In genomic region chr11:47394322-47395224, GRCh38 we compare ENCODE assay signal across 1 cellular context.
TF ChIP-seq lines count a peak whose summit lies in the region.

No MANE protein-coding gene starts in this region.

TF ChIP-seq in K562, 482 proteins besides CTCF, POLR2A, EP300 and RAD21 (continued from another document and continues in another):
- no peak for TF ChIP-seq CHD7 (IDR thresholded peaks at IDR 0.05; ENCODE audit: low read depth, low read length)
- TF ChIP-seq HCFC1 (IDR thresholded peaks at IDR 0.05; ENCODE audit: low read depth, low read length) = no peak; the same call in 1 of the 2 replicates
- no peak for TF ChIP-seq ZNF347 (CRISPR knock-in tag; IDR thresholded peaks at IDR 0.05; ENCODE audit: low read depth)
- TF ChIP-seq TFAP4 (CRISPR knock-in tag; IDR thresholded peaks at IDR 0.05; ENCODE audit: borderline replicate concordance) = peak; percentile 81; the same call in 1 of the 2 replicates
- peak in 1 of 2 experiments; percentile 47; a peak in 2 of 4 replicates for TF ChIP-seq ZNF639 (CRISPR knock-in tag; conservative IDR thresholded peaks at IDR 0.05 in 1 of 2, IDR thresholded peaks at IDR 0.05 in 1 of 2)
- peak; percentile 29 for TF ChIP-seq POLR2B (IDR thresholded peaks at IDR 0.05; ENCODE audit: low read depth, partially characterized antibody)
- TF ChIP-seq KHSRP (IDR thresholded peaks at IDR 0.05) = no peak
- no peak for TF ChIP-seq DNMT1 (IDR thresholded peaks at IDR 0.05)
- TF ChIP-seq TEAD2 (tag; IDR thresholded peaks at IDR 0.05) = no peak
- TF ChIP-seq STAT5A (IDR thresholded peaks at IDR 0.05; ENCODE audit: borderline replicate concordance, low read length) = no peak
- TF ChIP-seq POLR2AphosphoS5 (IDR thresholded peaks at IDR 0.05; ENCODE audit: control insufficient read depth, insufficient read depth, low read depth, low read length) = no peak
- TF ChIP-seq, protein P1, sequence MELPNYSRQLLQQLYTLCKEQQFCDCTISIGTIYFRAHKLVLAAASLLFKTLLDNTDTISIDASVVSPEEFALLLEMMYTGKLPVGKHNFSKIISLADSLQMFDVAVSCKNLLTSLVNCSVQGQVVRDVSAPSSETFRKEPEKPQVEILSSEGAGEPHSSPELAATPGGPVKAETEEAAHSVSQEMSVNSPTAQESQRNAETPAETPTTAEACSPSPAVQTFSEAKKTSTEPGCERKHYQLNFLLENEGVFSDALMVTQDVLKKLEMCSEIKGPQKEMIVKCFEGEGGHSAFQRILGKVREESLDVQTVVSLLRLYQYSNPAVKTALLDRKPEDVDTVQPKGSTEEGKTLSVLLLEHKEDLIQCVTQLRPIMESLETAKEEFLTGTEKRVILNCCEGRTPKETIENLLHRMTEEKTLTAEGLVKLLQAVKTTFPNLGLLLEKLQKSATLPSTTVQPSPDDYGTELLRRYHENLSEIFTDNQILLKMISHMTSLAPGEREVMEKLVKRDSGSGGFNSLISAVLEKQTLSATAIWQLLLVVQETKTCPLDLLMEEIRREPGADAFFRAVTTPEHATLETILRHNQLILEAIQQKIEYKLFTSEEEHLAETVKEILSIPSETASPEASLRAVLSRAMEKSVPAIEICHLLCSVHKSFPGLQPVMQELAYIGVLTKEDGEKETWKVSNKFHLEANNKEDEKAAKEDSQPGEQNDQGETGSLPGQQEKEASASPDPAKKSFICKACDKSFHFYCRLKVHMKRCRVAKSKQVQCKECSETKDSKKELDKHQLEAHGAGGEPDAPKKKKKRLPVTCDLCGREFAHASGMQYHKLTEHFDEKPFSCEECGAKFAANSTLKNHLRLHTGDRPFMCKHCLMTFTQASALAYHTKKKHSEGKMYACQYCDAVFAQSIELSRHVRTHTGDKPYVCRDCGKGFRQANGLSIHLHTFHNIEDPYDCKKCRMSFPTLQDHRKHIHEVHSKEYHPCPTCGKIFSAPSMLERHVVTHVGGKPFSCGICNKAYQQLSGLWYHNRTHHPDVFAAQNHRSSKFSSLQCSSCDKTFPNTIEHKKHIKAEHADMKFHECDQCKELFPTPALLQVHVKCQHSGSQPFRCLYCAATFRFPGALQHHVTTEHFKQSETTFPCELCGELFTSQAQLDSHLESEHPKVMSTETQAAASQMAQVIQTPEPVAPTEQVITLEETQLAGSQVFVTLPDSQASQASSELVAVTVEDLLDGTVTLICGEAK (IDR thresholded peaks at IDR 0.05) = peak; percentile 79
- TF ChIP-seq, protein P1 (CRISPR knock-in tag; IDR thresholded peaks at IDR 0.05) = no peak
- TF ChIP-seq MYC (IDR thresholded peaks at IDR 0.05; ENCODE audit: low read depth, low read length) = peak; percentile 78
- no peak for TF ChIP-seq MYC (CRISPR knock-in tag; IDR thresholded peaks at IDR 0.05; ENCODE audit: borderline replicate concordance, low read depth)
- TF ChIP-seq HSF4 (CRISPR knock-in tag; IDR thresholded peaks at IDR 0.05; ENCODE audit: borderline replicate concordance) = no peak
- no peak for TF ChIP-seq ATF7 (IDR thresholded peaks at IDR 0.05)
- TF ChIP-seq ARNT (IDR thresholded peaks at IDR 0.05) = no peak
- no peak for TF ChIP-seq RUNX1 (IDR thresholded peaks at IDR 0.05; ENCODE audit: low read depth)
- no peak for TF ChIP-seq ZNF253 (CRISPR knock-in tag; conservative IDR thresholded peaks at IDR 0.05)
- no peak for TF ChIP-seq GATA2 (CRISPR knock-in tag; IDR thresholded peaks at IDR 0.05)
- TF ChIP-seq HLTF (IDR thresholded peaks at IDR 0.05) = no peak
- no peak for TF ChIP-seq ZBTB8A (IDR thresholded peaks at IDR 0.05; ENCODE audit: partially characterized antibody)
- peak in 1 of 2 experiments; percentile 63; a peak in 3 of 4 replicates for TF ChIP-seq MAZ (CRISPR knock-in tag; conservative IDR thresholded peaks at IDR 0.05 in 1 of 2, IDR thresholded peaks at IDR 0.05 in 1 of 2)
- TF ChIP-seq, protein P2, sequence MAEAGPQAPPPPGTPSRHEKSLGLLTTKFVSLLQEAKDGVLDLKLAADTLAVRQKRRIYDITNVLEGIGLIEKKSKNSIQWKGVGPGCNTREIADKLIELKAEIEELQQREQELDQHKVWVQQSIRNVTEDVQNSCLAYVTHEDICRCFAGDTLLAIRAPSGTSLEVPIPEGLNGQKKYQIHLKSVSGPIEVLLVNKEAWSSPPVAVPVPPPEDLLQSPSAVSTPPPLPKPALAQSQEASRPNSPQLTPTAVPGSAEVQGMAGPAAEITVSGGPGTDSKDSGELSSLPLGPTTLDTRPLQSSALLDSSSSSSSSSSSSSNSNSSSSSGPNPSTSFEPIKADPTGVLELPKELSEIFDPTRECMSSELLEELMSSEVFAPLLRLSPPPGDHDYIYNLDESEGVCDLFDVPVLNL (CRISPR knock-in tag; IDR thresholded peaks at IDR 0.05; ENCODE audit: low read depth) = no peak
- 0 out of 2 replicates have a peak, but pooled peaks have one; percentile 37 for TF ChIP-seq HNRNPL (IDR thresholded peaks at IDR 0.05; ENCODE audit: low read depth, low read length)
- TF ChIP-seq PURB (CRISPR knock-in tag; IDR thresholded peaks at IDR 0.05; ENCODE audit: low read depth) = no peak
- TF ChIP-seq BCOR (IDR thresholded peaks at IDR 0.05) = no peak
- TF ChIP-seq, protein P3, sequence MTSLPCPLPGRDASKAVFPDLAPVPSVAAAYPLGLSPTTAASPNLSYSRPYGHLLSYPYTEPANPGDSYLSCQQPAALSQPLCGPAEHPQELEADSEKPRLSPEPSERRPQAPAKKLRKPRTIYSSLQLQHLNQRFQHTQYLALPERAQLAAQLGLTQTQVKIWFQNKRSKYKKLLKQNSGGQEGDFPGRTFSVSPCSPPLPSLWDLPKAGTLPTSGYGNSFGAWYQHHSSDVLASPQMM (CRISPR knock-in tag; IDR thresholded peaks at IDR 0.05) = no peak
- TF ChIP-seq PHTF2 (CRISPR knock-in tag; IDR thresholded peaks at IDR 0.05) = no peak
- TF ChIP-seq ATF4 (CRISPR knock-in tag; IDR thresholded peaks at IDR 0.05) = peak; percentile 44; the same call in 1 of the 2 replicates
- TF ChIP-seq ASH1L (IDR thresholded peaks at IDR 0.05; ENCODE audit: borderline replicate concordance, low read depth, partially characterized antibody) = no peak
